8 cellular contexts compared by ENCODE assay signal in genomic region chr9:120869360-120869687, GRCh38. TPM values are rescaled to one million over a fixed set of nuclear protein-coding genes. Genes with fewer than 3 reads are reported as not detected.
DNase-seq lines count a peak whose midpoint lies in the region; ATAC-seq and TF ChIP-seq lines count a peak whose summit lies in the region.

No MANE protein-coding gene starts in this region.

- peak; percentile 54 for TF ChIP-seq CTCF in Panc1 (IDR thresholded peaks at IDR 0.05)
- no peak for TF ChIP-seq CTCF in epithelial cell of esophagus (IDR thresholded peaks at IDR 0.05; ENCODE audit: insufficient read depth, low read depth, low read length, missing control alignments)

- peak overlapping the region; percentile 92 for H2BK120ac ChIP-seq in neuronal stem cell (ENCODE audit: low read depth, low read length)

- peak overlapping the region; percentile 76 for H2AK5ac ChIP-seq in neuronal stem cell (ENCODE audit: low read depth, low read length)

- ATAC-seq in CD4-positive, CD25-positive, alpha-beta regulatory T cell (ENCODE audit: low read depth in 2 of 2): no peak
- ATAC-seq in Panc1 (no peak), GM18867 (IDR thresholded peaks at IDR 0.05; ENCODE audit: unreplicated experiment) (no peak), HG03521 (IDR thresholded peaks at IDR 0.05; ENCODE audit: unreplicated experiment) (no peak)

- peak overlapping the region; percentile 92 to 98 (median 97) for H3K27ac Mint-ChIP-seq in CD4-positive, CD25-positive, alpha-beta regulatory T cell

- H3K4me1 ChIP-seq in CD4-positive, CD25-positive, alpha-beta regulatory T cell (ENCODE audit: control insufficient read depth, insufficient read depth, low read length, poor library complexity, severe bottlenecking): peaks cover 43% of the 10 kb centered on the region
- peaks cover 27% of the 10 kb centered on the region for H3K4me1 ChIP-seq in Panc1 (ENCODE audit: control insufficient read depth, insufficient read depth, low read length)
- peaks cover 0 to 8% of the 10 kb centered on the region in 2 donors for H3K4me1 ChIP-seq in neuronal stem cell (ENCODE audit: control insufficient read depth in 2 of 2, insufficient read depth in 1 of 2, low read depth in 1 of 2, low read length in 2 of 2)

- in situ Hi-C loops in Panc1 (cut with HindIII; ENCODE audit: low pct_unique_long_range_greater_than_20kb, low sequenced_read_pairs): no loop called here

- no peak for DNase-seq in CD4-positive, CD25-positive, alpha-beta regulatory T cell
- DNase-seq in Panc1 (ENCODE audit: low read depth, low spot score) (no peak), epithelial cell of esophagus (ENCODE audit: low read depth) (no peak), neuronal stem cell (ENCODE audit: low spot score) (no peak), Ammon's horn (ENCODE audit: low spot score) (no peak), HK-2 (ENCODE audit: unreplicated experiment) (no peak)

- CTCF ChIA-PET in Panc1 (lab: Charles Lee): interaction anchor here (1.0 kb wide), 1 partner anchor 116 kb away, joined by 5 read pairs; no protein-coding TSS in a partner anchor

- no TSS peak for BruUV-seq in Panc1 (replicated peaks; lab: Mats Ljungman, UMichigan)

- no peaks in the 10 kb centered on the region for H3K9me3 ChIP-seq in CD4-positive, CD25-positive, alpha-beta regulatory T cell (ENCODE audit: control insufficient read depth in 2 of 2, low read length in 2 of 2)
- no peaks in the 10 kb centered on the region for H3K9me3 ChIP-seq in Panc1 (ENCODE audit: control insufficient read depth, insufficient read depth, low read depth, low read length)
- H3K9me3 ChIP-seq in neuronal stem cell (replicated peaks in 1 of 2; ENCODE audit: control insufficient read depth in 2 of 2, insufficient read depth in 1 of 2, low read depth in 1 of 2, low read length in 2 of 2): no peaks in the 10 kb centered on the region

- H3K27ac ChIP-seq in CD4-positive, CD25-positive, alpha-beta regulatory T cell (ENCODE audit: insufficient read depth, low read length, poor library complexity, severe bottlenecking): peak overlapping the region; percentile 90
- H3K27ac ChIP-seq in Panc1 (ENCODE audit: low read length) (peak overlapping the region; percentile 76), neuronal stem cell (replicated peaks; ENCODE audit: low read length) (no peak overlapping the region)

- H4K8ac ChIP-seq in neuronal stem cell (ENCODE audit: low read depth, low read length): no peak overlapping the region

- H2BK5ac ChIP-seq in neuronal stem cell (ENCODE audit: low read length): peak overlapping the region; percentile 46

- no peak overlapping the region for H4K91ac ChIP-seq in neuronal stem cell (ENCODE audit: low read depth, low read length, poor library complexity)

- H3K27me3 Mint-ChIP-seq in CD4-positive, CD25-positive, alpha-beta regulatory T cell: no peaks in the 10 kb centered on the region

- peak overlapping the region; percentile 98 for H3K14ac ChIP-seq in neuronal stem cell (ENCODE audit: low read length)

- peak overlapping the region; percentile 95 for H3K18ac ChIP-seq in neuronal stem cell (ENCODE audit: low read length)

- H3K9me3 Mint-ChIP-seq in CD4-positive, CD25-positive, alpha-beta regulatory T cell: peaks cover 0 to 1% (median 0%) of the 10 kb centered on the region in 7 donors

- peak overlapping the region; percentile 87 for H3K9ac ChIP-seq in neuronal stem cell (ENCODE audit: low read depth, low read length, poor library complexity)

- H2AFZ ChIP-seq in neuronal stem cell (ENCODE audit: low read length): no peak overlapping the region

- H3K23ac ChIP-seq in neuronal stem cell (ENCODE audit: low read depth, low read length, poor library complexity): peak overlapping the region; percentile 98

- H3K4ac ChIP-seq in neuronal stem cell (ENCODE audit: low read length): no peak overlapping the region

- POLR2A ChIA-PET in Panc1 (lab: Charles Lee): no interaction called here

- H3K4me1 Mint-ChIP-seq in CD4-positive, CD25-positive, alpha-beta regulatory T cell: peaks cover 6 to 50% (median 30%) of the 10 kb centered on the region in 4 donors

- peak overlapping the region; percentile 79 to 94 (median 90) for H3K4me3 Mint-ChIP-seq in CD4-positive, CD25-positive, alpha-beta regulatory T cell

- H3K4me2 ChIP-seq in neuronal stem cell (ENCODE audit: insufficient read depth, low read length, poor library complexity, severe bottlenecking): peak overlapping the region; percentile 87

- H2BK12ac ChIP-seq in neuronal stem cell (ENCODE audit: low read length): peak overlapping the region; percentile 81

- no peaks in the 10 kb centered on the region for H3K27me3 ChIP-seq in CD4-positive, CD25-positive, alpha-beta regulatory T cell (ENCODE audit: control insufficient read depth, insufficient read depth, low read length)
- no peaks in the 10 kb centered on the region for H3K27me3 ChIP-seq in Panc1 (ENCODE audit: control insufficient read depth, insufficient read depth, low read length)
- H3K27me3 ChIP-seq in neuronal stem cell (ENCODE audit: control insufficient read depth in 3 of 3, insufficient read depth in 3 of 3, low read depth in 1 of 3, low read length in 3 of 3): no peaks in the 10 kb centered on the region

- peaks cover 63% of the 10 kb centered on the region for H3K36me3 ChIP-seq in CD4-positive, CD25-positive, alpha-beta regulatory T cell (ENCODE audit: control insufficient read depth, insufficient read depth, low read length)
- H3K36me3 ChIP-seq in Panc1 (ENCODE audit: control insufficient read depth, insufficient read depth, low read length): peaks cover 3% of the 10 kb centered on the region; the same call in 1 of the 2 replicates
- peaks cover 20 to 92% of the 10 kb centered on the region in 2 donors for H3K36me3 ChIP-seq in neuronal stem cell (replicated peaks in 1 of 2; ENCODE audit: control insufficient read depth in 2 of 2, insufficient read depth in 2 of 2, low read length in 2 of 2)

- peak overlapping the region; percentile 53 for H3K4me3 ChIP-seq in CD4-positive, CD25-positive, alpha-beta regulatory T cell (ENCODE audit: low read depth, low read length)
- peak overlapping the region; percentile 34 to 50 for H3K4me3 ChIP-seq in Panc1 (ENCODE audit: low read depth in 2 of 2, low read length in 2 of 2)
- peak overlapping the region; percentile 60 for H3K4me3 ChIP-seq in epithelial cell of esophagus (ENCODE audit: low read length)
- peak overlapping the region in 1 of 2 donors; percentile 78 for H3K4me3 ChIP-seq in neuronal stem cell (ENCODE audit: low read length in 2 of 2)

- intact Hi-C loops in Panc1 (cut with micrococcal nuclease; ENCODE audit: unreplicated experiment): no loop called here

- peaks cover 1% of the 10 kb centered on the region for H3K79me1 ChIP-seq in neuronal stem cell (ENCODE audit: low read depth, low read length)

- peaks cover 23% of the 10 kb centered on the region for H3K36me3 Mint-ChIP-seq in CD4-positive, CD25-positive, alpha-beta regulatory T cell

- H2BK15ac ChIP-seq in neuronal stem cell (ENCODE audit: low read length): no peak overlapping the region

- WGBS in neuronal stem cell (ENCODE audit: extremely low coverage in 2 of 2, insufficient read length in 2 of 2, insufficient replicate concordance in 1 of 2), 2 donors: no CpG with 5 or more reads among the region's 10 CpGs

RNA-seq across cellular contexts. Expression of gene PHF19, which starts 7.7 kb away (rescaled TPM):
- 149 TPM for total RNA-seq in CD4-positive, CD25-positive, alpha-beta regulatory T cell
- polyA plus RNA-seq in CD4-positive, CD25-positive, alpha-beta regulatory T cell: 10 to 100 TPM; 21.4 to 43.2 (median 31.9) TPM
- 91.1 TPM for total RNA-seq in Panc1 (2021; ENCODE audit: unreplicated experiment)
- polyA plus RNA-seq in Panc1 (2012; ENCODE audit: insufficient read length): 56.2 TPM
- polyA plus RNA-seq in neuronal stem cell (2013, experiment 1 of 2): 24.6 TPM
- 23.4 TPM for polyA plus RNA-seq in neuronal stem cell (2013, experiment 2 of 2)

RNA-seq across cellular contexts. Expression of gene PSMD5, which starts 26.6 kb away (rescaled TPM):
- 44.0 TPM for total RNA-seq in CD4-positive, CD25-positive, alpha-beta regulatory T cell
- polyA plus RNA-seq in CD4-positive, CD25-positive, alpha-beta regulatory T cell: 10 to 100 TPM; 27.0 to 34.5 (median 29.9) TPM
- total RNA-seq in Panc1 (2021; ENCODE audit: unreplicated experiment): 53.0 TPM
- 42.9 TPM for polyA plus RNA-seq in Panc1 (2012; ENCODE audit: insufficient read length)
- 21.7 TPM for polyA plus RNA-seq in neuronal stem cell (2013, experiment 1 of 2)
- polyA plus RNA-seq in neuronal stem cell (2013, experiment 2 of 2): 21.8 TPM

RNA-seq across cellular contexts. Expression of gene TRAF1, which starts 57.3 kb away (rescaled TPM):
- total RNA-seq in CD4-positive, CD25-positive, alpha-beta regulatory T cell: 167 TPM
- 10 to 100 TPM; 13.5 to 18.7 (median 16.5) TPM for polyA plus RNA-seq in CD4-positive, CD25-positive, alpha-beta regulatory T cell
- 4.7 TPM for total RNA-seq in Panc1 (2021; ENCODE audit: unreplicated experiment)
- 3.7 TPM for polyA plus RNA-seq in Panc1 (2012; ENCODE audit: insufficient read length)
- 2.0 TPM for polyA plus RNA-seq in neuronal stem cell (2013, experiment 1 of 2)
- polyA plus RNA-seq in neuronal stem cell (2013, experiment 2 of 2): 2.0 TPM

Comparison
In these comparisons a context has a peak if more than half of its experiments do, and no peak if none do; other contexts are left out.
1. RNA of gene TRAF1, which starts 57.3 kb away (total RNA-seq): 167 TPM in CD4-positive, CD25-positive, alpha-beta regulatory T cell (single experiment); 4.7 TPM in Panc1 (single experiment); every median in the first group is over 10 times any median in the second.